1 cellular context compared by ENCODE assay signal in genomic region chr7:149606826-149607225, GRCh38.
TF ChIP-seq lines count a peak whose summit lies in the region.

No MANE protein-coding gene starts in this region.

TF ChIP-seq in SK-N-SH treated with all-trans-retinoic acid at 6 μM for 48 hours, 23 proteins besides CTCF, POLR2A, EP300 and RAD21 (continued from another document):
- TF ChIP-seq POU6F1 (CRISPR knock-in tag; IDR thresholded peaks at IDR 0.05; ENCODE audit: borderline replicate concordance, low read depth), result no peak
- TF ChIP-seq BACH2 (CRISPR knock-in tag; IDR thresholded peaks at IDR 0.05; ENCODE audit: borderline replicate concordance), result no peak
- TF ChIP-seq ZC3H10 (CRISPR knock-in tag; IDR thresholded peaks at IDR 0.05), result no peak
- TF ChIP-seq GLIS3 (CRISPR knock-in tag; IDR thresholded peaks at IDR 0.05), result no peak
- no peak for TF ChIP-seq TOX (CRISPR knock-in tag; IDR thresholded peaks at IDR 0.05; ENCODE audit: borderline replicate concordance)
- TF ChIP-seq ZFP3 (CRISPR knock-in tag; IDR thresholded peaks at IDR 0.05), result no peak
- TF ChIP-seq TCF4 (CRISPR knock-in tag; IDR thresholded peaks at IDR 0.05; ENCODE audit: borderline replicate concordance), result no peak
- no peak for TF ChIP-seq ZFP30 (CRISPR knock-in tag; IDR thresholded peaks at IDR 0.05)
- TF ChIP-seq RARB (CRISPR knock-in tag; IDR thresholded peaks at IDR 0.05), result no peak
- no peak for TF ChIP-seq ISL1 (CRISPR knock-in tag; IDR thresholded peaks at IDR 0.05)
- no peak for TF ChIP-seq ZNF8 (CRISPR knock-in tag; IDR thresholded peaks at IDR 0.05)
- no peak for TF ChIP-seq SNAI2 (CRISPR knock-in tag; IDR thresholded peaks at IDR 0.05)
- no peak for TF ChIP-seq ZNF565 (CRISPR knock-in tag; conservative IDR thresholded peaks at IDR 0.05; ENCODE audit: low read depth)
TF ChIP-seq in SK-N-SH treated with all-trans-retinoic acid at 6 μM for 48 hours: peak in this region for 0.
